24 cellular contexts compared by ENCODE assay signal in the genomic region with DNA sequence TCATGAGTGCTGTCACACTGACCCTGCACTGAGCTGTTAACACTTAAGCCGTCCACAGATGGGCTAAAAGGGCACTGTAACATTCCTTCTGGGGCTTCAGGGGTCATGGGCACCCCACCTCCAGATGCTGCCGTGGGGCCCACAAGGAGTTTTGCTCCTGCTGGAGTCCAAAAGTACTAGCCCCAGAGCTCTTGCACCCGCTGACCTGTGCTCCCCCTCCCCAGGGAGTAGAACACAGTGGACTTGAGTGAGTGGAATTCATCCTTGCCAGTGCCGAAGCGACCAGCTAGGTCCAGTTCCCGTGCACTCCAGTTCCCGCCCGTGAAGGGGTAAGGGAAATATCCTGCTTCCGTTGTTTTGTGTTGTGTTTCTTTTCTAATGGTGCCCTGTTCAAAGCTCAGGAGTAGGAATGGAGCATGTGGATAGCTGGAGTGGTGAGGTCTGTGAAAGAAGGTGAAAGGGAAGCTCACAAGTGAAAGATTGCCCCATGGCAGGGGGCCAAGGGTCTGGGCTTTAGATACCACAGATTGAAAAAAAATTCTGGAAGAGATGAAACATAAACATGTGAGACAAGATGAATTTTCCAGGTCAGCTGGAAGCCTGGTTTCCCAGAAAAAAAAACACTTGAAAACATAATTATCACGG. TPM values are rescaled to one million over a fixed set of nuclear protein-coding genes. Genes with fewer than 3 reads are reported as not detected.
"Had no signal": no experiment of that assay in that cellular context is flagged by ENCODE, and none has a peak within 500 bp of the region (broad histone marks: within the 10 kb centered on the region; RNA-seq: fewer than 3 reads in every experiment).

No MANE protein-coding gene starts in this region.

- H3K79me2 ChIP-seq: hepatocyte had no signal

- H3K36me3 ChIP-seq: spleen had no signal

- H3K9me3 Mint-ChIP-seq: activated CD4-positive, alpha-beta T cell treated with anti-CD3 and anti-CD28 coated beads, Interleukin-2, amount 10 ng/mL, durations not matched to agents 24 days and 14 days; activated naive CD8-positive, alpha-beta T cell treated with anti-CD3 and anti-CD28 coated beads for 36 hours; immature natural killer cell; memory B cell; naive B cell; T-cell; T-helper 2 cell treated with Interferon-gamma antibody and Interleukin-4, amounts not matched to agents 5 μg/mL and 100 μg/mL, for 36 hours had no signal

- H3K4me2 ChIP-seq: hepatocyte had no signal

- H2AFZ ChIP-seq: hepatocyte had no signal

- H3K4me3 ChIP-seq: hepatocyte, spleen had no signal

- H3K27me3 Mint-ChIP-seq: activated naive CD8-positive, alpha-beta T cell treated with anti-CD3 and anti-CD28 coated beads for 36 hours had no signal

- H3K27ac ChIP-seq: hepatocyte, VCaP had no signal

- DNase-seq: activated CD4-positive, alpha-beta T cell treated with anti-CD3 and anti-CD28 coated beads, Interleukin-2, amount 10 ng/mL, durations not matched to agents 24 days and 14 days; activated CD8-positive, alpha-beta T cell treated with anti-CD3 and anti-CD28 coated beads, Interleukin-2, amount 10 ng/mL, durations not matched to agents 7 days and 5 days; activated naive CD4-positive, alpha-beta T cell treated with Interleukin-2 at 50 U/mL for 16 hours; activated naive CD8-positive, alpha-beta T cell treated with anti-CD3 and anti-CD28 coated beads for 36 hours; activated T-cell treated with anti-CD3 and anti-CD28 coated beads, Interleukin-2, amount 50 U/mL, for 48 hours; amniotic stem cell; effector CD8-positive, alpha-beta T cell; foreskin melanocyte; immature natural killer cell; naive B cell; occipital lobe; retina; spleen; stimulated activated CD4-positive, alpha-beta T cell treated with anti-CD3 and anti-CD28 coated beads, Interleukin-4, amount 100 ng/mL, for 1 hour; stimulated activated naive CD4-positive, alpha-beta T cell; T-cell had no signal

- H3K36me3 Mint-ChIP-seq: activated naive CD8-positive, alpha-beta T cell treated with anti-CD3 and anti-CD28 coated beads for 36 hours; immature natural killer cell; memory B cell; naive B cell; T-cell had no signal

- H3K9me3 ChIP-seq: spleen had no signal

- H3K4me3 Mint-ChIP-seq: activated CD4-positive, alpha-beta T cell treated with anti-CD3 and anti-CD28 coated beads, Interleukin-2, amount 10 ng/mL, durations not matched to agents 24 days and 14 days; activated CD8-positive, alpha-beta T cell treated with anti-CD3 and anti-CD28 coated beads, Interleukin-2, amount 10 ng/mL, durations not matched to agents 7 days and 5 days; activated naive CD8-positive, alpha-beta T cell treated with anti-CD3 and anti-CD28 coated beads for 36 hours; immature natural killer cell; memory B cell; naive B cell; T-cell; T-helper 2 cell treated with Interferon-gamma antibody and Interleukin-4, amounts not matched to agents 5 μg/mL and 100 μg/mL, for 36 hours had no signal

- H3K4me1 Mint-ChIP-seq: activated CD4-positive, alpha-beta T cell treated with anti-CD3 and anti-CD28 coated beads, Interleukin-2, amount 10 ng/mL, durations not matched to agents 24 days and 14 days; activated naive CD8-positive, alpha-beta T cell treated with anti-CD3 and anti-CD28 coated beads for 36 hours; memory B cell; naive B cell; T-cell had no signal

- H3K27me3 ChIP-seq: spleen had no signal

- H3K27ac Mint-ChIP-seq: activated CD4-positive, alpha-beta T cell treated with anti-CD3 and anti-CD28 coated beads, Interleukin-2, amount 10 ng/mL, durations not matched to agents 24 days and 14 days; activated CD8-positive, alpha-beta T cell treated with anti-CD3 and anti-CD28 coated beads, Interleukin-2, amount 10 ng/mL, durations not matched to agents 7 days and 5 days; activated naive CD8-positive, alpha-beta T cell treated with anti-CD3 and anti-CD28 coated beads for 36 hours; immature natural killer cell; memory B cell; naive B cell; T-cell; T-helper 2 cell treated with Interferon-gamma antibody and Interleukin-4, amounts not matched to agents 5 μg/mL and 100 μg/mL, for 36 hours had no signal

- ATAC-seq: activated CD4-positive, CD25-positive, alpha-beta regulatory T cell treated with anti-CD3 and anti-CD28 coated beads, Interleukin-2, amount 50 U/mL, for 24 hours; activated CD8-positive, alpha-beta T cell treated with anti-CD3 and anti-CD28 coated beads, Interleukin-2, amount 10 ng/mL, durations not matched to agents 7 days and 5 days; SK-N-SH treated with all-trans-retinoic acid at 6 μM for 48 hours; T-cell had no signal

RNA-seq across cellular contexts. Expression of gene SLCO2A1, which starts 36.7 kb away (rescaled TPM):
- total RNA-seq: activated CD4-positive, alpha-beta T cell treated with anti-CD3 and anti-CD28 coated beads, Interleukin-2, amount 10 ng/mL, durations not matched to agents 24 days and 14 days; activated CD8-positive, alpha-beta T cell treated with anti-CD3 and anti-CD28 coated beads, Interleukin-2, amount 10 ng/mL, durations not matched to agents 7 days and 5 days; bronchial epithelial cell had no signal
- polyA plus RNA-seq: immature natural killer cell, neural cell had no signal
